Comparison of ENCODE assay signal across 8 cellular contexts in the genomic region with DNA sequence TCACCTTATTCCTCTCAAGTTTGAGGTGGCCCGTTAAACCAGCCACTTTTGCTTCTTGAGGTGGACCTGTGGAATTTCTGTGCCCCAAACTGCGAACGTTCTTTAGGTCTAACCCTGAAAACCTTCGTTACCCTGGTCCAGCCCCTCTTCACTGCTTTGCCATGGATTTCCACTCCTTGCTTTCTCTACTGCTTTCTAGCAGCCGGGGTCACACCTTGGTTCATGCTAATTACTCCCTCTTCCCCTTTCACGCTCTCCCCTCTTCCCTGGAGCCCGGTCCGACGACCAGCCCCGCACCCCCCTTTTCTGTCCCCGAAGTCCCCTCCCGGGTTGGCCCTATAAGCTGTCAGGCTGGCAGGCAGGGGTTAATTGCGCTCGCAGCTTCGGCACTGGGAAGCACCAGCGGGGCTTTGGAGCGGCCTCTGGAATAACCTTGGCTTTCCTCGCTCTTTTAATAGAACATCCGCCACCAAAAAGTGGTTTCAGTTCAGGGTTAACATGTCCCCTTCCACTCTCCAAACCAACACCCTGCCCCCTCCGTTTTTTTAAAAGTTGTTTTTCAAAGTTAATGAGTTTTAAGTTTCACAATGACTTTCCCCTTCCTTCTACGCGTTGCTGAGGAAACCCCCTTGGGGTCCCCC. TPM values are rescaled to one million over a fixed set of nuclear protein-coding genes. Genes with fewer than 3 reads are reported as not detected.
DNase-seq lines count a peak whose midpoint lies in the region; ATAC-seq and TF ChIP-seq lines count a peak whose summit lies in the region.

No MANE protein-coding gene starts in this region.

- no peaks in the 10 kb centered on the region for H3K27me3 ChIP-seq in ovary

- peak overlapping the region; percentile 65 to 93 for H3K27ac ChIP-seq in ovary

- ATAC-seq in GM18508 (IDR thresholded peaks at IDR 0.05; ENCODE audit: insufficient read depth, unreplicated experiment) (peak; percentile 26), HG02885 (IDR thresholded peaks at IDR 0.05; ENCODE audit: poor library complexity, unreplicated experiment) (peak; percentile 27)
- ATAC-seq in activated CD8-positive, alpha-beta T cell treated with anti-CD3 and anti-CD28 coated beads, Interleukin-2, amount 10 ng/mL, durations not matched to agents 7 days and 5 days, result peak; percentile 32

- intact Hi-C loops in ovary (cut with DNase I), result no loop called here

- peaks cover 2% of the 10 kb centered on the region for H3K4me1 ChIP-seq in ovary (ENCODE audit: insufficient read depth)

- 0 to 1% (median 1%) methylated on average over 22 of the region's 22 CpGs for WGBS in ovary, 3 donors

- H3K9me3 ChIP-seq in ovary, result no peaks in the 10 kb centered on the region

- peak overlapping the region; percentile 71 for H3K4me3 ChIP-seq in ovary

- DNase-seq in Ammon's horn (ENCODE audit: low spot score) (peak; percentile 65), NCI-H187 treated with DMSO at 0.1 percent for 48 hours (lab: John Stamatoyannopoulos, UW) (peak; percentile 41), germinal center (ENCODE audit: low spot score) (peak; percentile 38), ovary (peak; percentile 67 to 83 (median 78)), cortex of kidney (lab: John Stamatoyannopoulos, UW) (no peak)
- no peak for DNase-seq in activated CD8-positive, alpha-beta T cell treated with anti-CD3 and anti-CD28 coated beads, Interleukin-2, amount 10 ng/mL, durations not matched to agents 7 days and 5 days

- no peaks in the 10 kb centered on the region for H3K9me3 Mint-ChIP-seq in activated CD8-positive, alpha-beta T cell treated with anti-CD3 and anti-CD28 coated beads, Interleukin-2, amount 10 ng/mL, durations not matched to agents 7 days and 5 days (ENCODE audit: insufficient read depth)

- TF ChIP-seq CTCF in ovary (IDR thresholded peaks at IDR 0.05), result no peak

- TF ChIP-seq EP300 in ovary (IDR thresholded peaks at IDR 0.05), result no peak

- peaks cover 25% of the 10 kb centered on the region for H3K36me3 Mint-ChIP-seq in activated CD8-positive, alpha-beta T cell treated with anti-CD3 and anti-CD28 coated beads, Interleukin-2, amount 10 ng/mL, durations not matched to agents 7 days and 5 days (ENCODE audit: low read depth)

- no peaks in the 10 kb centered on the region for H3K36me3 ChIP-seq in ovary

- peak overlapping the region; percentile 95 for H3K27ac Mint-ChIP-seq in activated CD8-positive, alpha-beta T cell treated with anti-CD3 and anti-CD28 coated beads, Interleukin-2, amount 10 ng/mL, durations not matched to agents 7 days and 5 days

- H3K4me3 Mint-ChIP-seq in activated CD8-positive, alpha-beta T cell treated with anti-CD3 and anti-CD28 coated beads, Interleukin-2, amount 10 ng/mL, durations not matched to agents 7 days and 5 days, result peak overlapping the region; percentile 82

- no peaks in the 10 kb centered on the region for H3K27me3 Mint-ChIP-seq in activated CD8-positive, alpha-beta T cell treated with anti-CD3 and anti-CD28 coated beads, Interleukin-2, amount 10 ng/mL, durations not matched to agents 7 days and 5 days (ENCODE audit: low read depth)

- peaks cover 41% of the 10 kb centered on the region for H3K4me1 Mint-ChIP-seq in activated CD8-positive, alpha-beta T cell treated with anti-CD3 and anti-CD28 coated beads, Interleukin-2, amount 10 ng/mL, durations not matched to agents 7 days and 5 days (ENCODE audit: low read depth)

- POLR2A ChIA-PET in activated CD8-positive, alpha-beta T cell treated with anti-CD3 and anti-CD28 coated beads, Interleukin-2, amount 10 ng/mL, durations not matched to agents 7 days and 5 days (lab: Charles Lee), result interaction anchor here (1.0 to 3.2 kb wide), 8 partner anchors 35 to 311 kb away, joined by 3 to 22 read pairs (median 6); no protein-coding TSS in a partner anchor

- TF ChIP-seq POLR2A in ovary (IDR thresholded peaks at IDR 0.05), result peak; percentile 22

- CTCF ChIA-PET in activated CD8-positive, alpha-beta T cell treated with anti-CD3 and anti-CD28 coated beads, Interleukin-2, amount 10 ng/mL, durations not matched to agents 7 days and 5 days (lab: Charles Lee), result interaction anchor here (0.6 to 1.2 kb wide), 5 partner anchors 22 to 753 kb away, joined by 3 to 4 read pairs (median 3); no protein-coding TSS in a partner anchor

RNA-seq across cellular contexts. Expression of gene HIVEP1, which starts 1.4 kb away (rescaled TPM):
- total RNA-seq in activated CD8-positive, alpha-beta T cell treated with anti-CD3 and anti-CD28 coated beads, Interleukin-2, amount 10 ng/mL, durations not matched to agents 7 days and 5 days, result 10 to 100 TPM; 21.2 to 21.4 TPM
- 10 to 100 TPM; 19.3 to 45.0 (median 29.2) TPM for total RNA-seq in ovary
- 10 to 100 TPM; 11.9 to 12.3 TPM for polyA plus RNA-seq in ovary

Comparison
In these comparisons a context has a peak if more than half of its experiments do, and no peak if none do; other contexts are left out.
1. DNase-seq: peak in Ammon's horn (single experiment), NCI-H187 treated with DMSO at 0.1 percent for 48 hours (single experiment), germinal center (single experiment) and ovary (5 of 5); none in activated CD8-positive, alpha-beta T cell treated with anti-CD3 and anti-CD28 coated beads, Interleukin-2, amount 10 ng/mL, durations not matched to agents 7 days and 5 days (single experiment) and cortex of kidney (single experiment).
2. Peak in every context shown above with its lines, with median percentiles within 50 percentile points of each other: ATAC-seq.